ENCODE assay signal across 8 cellular contexts in the genomic region with DNA sequence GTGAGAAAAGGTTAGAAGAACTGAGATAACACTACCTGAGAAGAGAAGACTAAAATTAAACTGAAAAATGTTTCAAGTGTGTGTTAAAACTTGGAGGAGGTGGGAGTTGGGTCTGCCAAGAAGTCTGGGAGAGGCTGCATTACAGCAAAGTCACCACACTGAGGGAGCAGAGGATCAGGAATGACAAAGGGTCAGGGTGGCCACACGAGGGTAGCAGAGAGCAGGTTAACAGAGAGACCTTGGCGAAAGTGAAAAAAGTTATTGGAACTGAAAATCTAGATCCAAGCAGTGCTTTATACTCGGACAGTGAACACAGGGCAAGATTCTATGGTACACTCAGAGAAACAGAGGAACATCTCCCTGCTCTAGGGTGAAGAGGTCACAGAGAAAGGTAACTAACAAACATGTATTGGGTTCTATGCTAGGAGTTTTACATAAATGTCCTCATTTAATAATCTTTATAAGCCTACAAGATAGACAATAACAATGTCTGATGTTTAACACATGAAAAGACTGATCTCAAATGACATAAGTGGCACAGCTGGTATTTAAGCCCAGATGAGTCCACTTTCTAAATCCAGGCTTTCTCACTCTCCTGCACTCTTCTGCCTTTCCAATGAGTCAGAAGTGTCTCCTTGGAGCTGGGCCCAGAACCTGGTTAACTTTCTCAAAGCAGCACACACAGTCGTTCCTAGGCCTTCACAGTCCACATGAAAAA. TPM values are rescaled to one million over a fixed set of nuclear protein-coding genes. Genes with fewer than 3 reads are reported as not detected.
DNase-seq lines count a peak whose midpoint lies in the region; ATAC-seq, FAIRE-seq and TF ChIP-seq lines count a peak whose summit lies in the region.

No MANE protein-coding gene starts in this region.

- H3K23me2 ChIP-seq in H1 (ENCODE audit: low read depth, low read length): no peaks in the 10 kb centered on the region

- no peak overlapping the region for H3K4me3 ChIP-seq in H1 (ENCODE audit: extremely low read depth in 1 of 4, insufficient read depth in 2 of 4, low read depth in 3 of 4, low read length in 4 of 4)
- no peak overlapping the region for H3K4me3 ChIP-seq in mucosa of descending colon

- no peak overlapping the region for H3K4me3 Mint-ChIP-seq in activated CD8-positive, alpha-beta T cell treated with anti-CD3 and anti-CD28 coated beads for 36 hours

- CTCF ChIA-PET in activated CD8-positive, alpha-beta T cell treated with anti-CD3 and anti-CD28 coated beads for 36 hours (lab: Charles Lee): interaction anchor here (0.8 to 4.7 kb wide), 14 partner anchors 12 to 732 kb away, joined by 3 to 122 read pairs (median 4); no protein-coding TSS in a partner anchor
- CTCF ChIA-PET in H1 (lab: Charles Lee; ENCODE audit: partially characterized antibody): interaction anchor here (0.7 to 12.4 kb wide), 26 partner anchors 9 to 673 kb away, joined by 3 to 367 read pairs (median 4); a partner anchor contains a TSS

- POLR2A ChIA-PET in activated CD8-positive, alpha-beta T cell treated with anti-CD3 and anti-CD28 coated beads for 36 hours (lab: Charles Lee): no interaction called here
- POLR2A ChIA-PET in H1 (lab: Charles Lee; ENCODE audit: partially characterized antibody): interaction anchor here (0.7 to 1.6 kb wide), 3 partner anchors 35 to 50 kb away, joined by 3 to 4 read pairs (median 4); no protein-coding TSS in a partner anchor

- H2AK5ac ChIP-seq in H1 (ENCODE audit: low read depth, low read length): no peak overlapping the region

- no peak overlapping the region for H4K91ac ChIP-seq in H1 (replicated peaks; ENCODE audit: insufficient read length, low read length)

- H3K9me3 ChIP-seq in H1 (ENCODE audit: insufficient read depth in 2 of 2, low read depth in 1 of 2, low read length in 1 of 2): 0 out of 4 replicates have a peak, but pooled peaks cover 0 to 3% of the 10 kb centered on the region in 2 experiments
- no peaks in the 10 kb centered on the region for H3K9me3 ChIP-seq in mucosa of descending colon

- H3K27me3 ChIP-seq in H1 (replicated peaks in 1 of 4; ENCODE audit: control insufficient read depth in 3 of 4, extremely low read depth in 1 of 4, insufficient read depth in 3 of 4, low read length in 3 of 4): no peaks in the 10 kb centered on the region

- peaks cover 4% of the 10 kb centered on the region for H3K4me1 Mint-ChIP-seq in activated CD8-positive, alpha-beta T cell treated with anti-CD3 and anti-CD28 coated beads for 36 hours (ENCODE audit: low read depth)

- H3K36me3 ChIP-seq in H1 (ENCODE audit: control insufficient read depth in 2 of 4, insufficient read depth in 4 of 4, low read length in 3 of 4) (no peaks in the 10 kb centered on the region), mucosa of descending colon (ENCODE audit: low read depth) (no peaks in the 10 kb centered on the region)

- no peaks in the 10 kb centered on the region for H3K79me1 ChIP-seq in H1 (ENCODE audit: low read depth, low read length)

- no peak overlapping the region for H3K27ac ChIP-seq in H1 (ENCODE audit: low read depth, low read length)

- no peak overlapping the region; the same call in 1 of the 2 replicates for H4K8ac ChIP-seq in H1 (ENCODE audit: extremely low read depth, insufficient read depth, low read length)

- H4K20me1 ChIP-seq in H1 (replicated peaks in 1 of 2; ENCODE audit: control insufficient read depth in 1 of 2, insufficient read depth in 2 of 2, low read length in 2 of 2): no peaks in the 10 kb centered on the region

- no peak overlapping the region for H4K5ac ChIP-seq in H1 (ENCODE audit: insufficient read length, low read depth, low read length)

- H3K14ac ChIP-seq in H1 (ENCODE audit: insufficient read length): no peak overlapping the region

- in situ Hi-C loops in Caki2 (cut with HindIII; ENCODE audit: low pct_unique_long_range_greater_than_20kb, low sequenced_read_pairs): no loop called here

- H2BK20ac ChIP-seq in H1 (ENCODE audit: low read length): no peak overlapping the region

- ATAC-seq in GM19452 (IDR thresholded peaks at IDR 0.05; ENCODE audit: unreplicated experiment): peak; percentile 88
- peak; percentile 94 for ATAC-seq in HG03521 (IDR thresholded peaks at IDR 0.05; ENCODE audit: unreplicated experiment)
- ATAC-seq in activated CD8-positive, alpha-beta T cell treated with anti-CD3 and anti-CD28 coated beads for 36 hours: peak; percentile 80
- ATAC-seq in mucosa of descending colon: peak; percentile 94

- H3K36me3 Mint-ChIP-seq in activated CD8-positive, alpha-beta T cell treated with anti-CD3 and anti-CD28 coated beads for 36 hours (ENCODE audit: low read depth): no peaks in the 10 kb centered on the region

- H3K4me2 ChIP-seq in H1 (ENCODE audit: insufficient read depth in 1 of 2, low read depth in 2 of 2, low read length in 2 of 2): no peak overlapping the region

- peak; percentile 100 for TF ChIP-seq RAD21 in H1 (IDR thresholded peaks at IDR 0.05 in 1 of 2, conservative IDR thresholded peaks at IDR 0.05 in 1 of 2; ENCODE audit: low read depth in 2 of 2, low read length in 2 of 2)

- no peak for TF ChIP-seq EP300 in H1 (IDR thresholded peaks at IDR 0.05; ENCODE audit: borderline replicate concordance in 1 of 2, low read depth in 2 of 2, low read length in 2 of 2)

- peak; percentile 91 for FAIRE-seq in H1 (lab: Jason Lieb, UNC)

- H3K4ac ChIP-seq in H1 (replicated peaks; ENCODE audit: insufficient read length, low read depth, low read length): no peak overlapping the region

- H3K4me1 ChIP-seq in H1 (replicated peaks in 1 of 4; ENCODE audit: control insufficient read depth in 3 of 4, insufficient read depth in 4 of 4, low read length in 3 of 4) (peaks cover 0 to 4% (median 1%) of the 10 kb centered on the region in 4 experiments; a peak in 2 of 7 replicates), mucosa of descending colon (ENCODE audit: low read depth) (no peaks in the 10 kb centered on the region)

- no peak for TF ChIP-seq POLR2A in H1 (IDR thresholded peaks at IDR 0.05; ENCODE audit: control extremely low read depth in 1 of 2, low read depth in 2 of 2, low read length in 2 of 2)

- 35% methylated on average over 4 of the region's 4 CpGs; no CpG with 5 or more reads in 1 of the 2 experiments for WGBS in H1 (ENCODE audit: extremely low coverage in 1 of 2, insufficient coverage in 1 of 2, insufficient read length in 1 of 2, insufficient replicate concordance in 2 of 2, low coverage in 1 of 2, low lambda C conversion rate in 2 of 2, missing lambda C conversion rate in 1 of 2), 2 experiments

- no peak overlapping the region for H2BK15ac ChIP-seq in H1 (ENCODE audit: low read length)

- H2BK5ac ChIP-seq in H1 (ENCODE audit: low read depth, low read length): no peak overlapping the region

- DNase-seq in Caki2 (ENCODE audit: low read depth) (peak; percentile 62), NCI-H82 treated with DMSO at 0.1 percent for 48 hours (lab: John Stamatoyannopoulos, UW; ENCODE audit: unreplicated experiment) (peak; percentile 77), H1 (ENCODE audit: low read depth in 1 of 2, low spot score in 2 of 2) (peak in 1 of 2 experiments; percentile 82), mucosa of descending colon (peak in 2 of 3 donors; percentile 54 to 70)
- DNase-seq in activated CD8-positive, alpha-beta T cell treated with anti-CD3 and anti-CD28 coated beads for 36 hours: peak; percentile 68
- DNase-seq in stimulated activated CD8-positive, alpha-beta memory T cell treated with anti-CD3 and anti-CD28 coated beads, Interleukin-4, amount 100 ng/mL, for 24 hours (ENCODE audit: low read depth): peak; percentile 42

- H3K27ac Mint-ChIP-seq in activated CD8-positive, alpha-beta T cell treated with anti-CD3 and anti-CD28 coated beads for 36 hours: no peak overlapping the region

- H3K27me3 Mint-ChIP-seq in activated CD8-positive, alpha-beta T cell treated with anti-CD3 and anti-CD28 coated beads for 36 hours: peaks cover 35% of the 10 kb centered on the region

- no peak overlapping the region for H2BK12ac ChIP-seq in H1 (ENCODE audit: low read depth, low read length)

- H2BK120ac ChIP-seq in H1 (replicated peaks; ENCODE audit: low read depth, low read length): no peak overlapping the region

- no peaks in the 10 kb centered on the region for H3K9me3 Mint-ChIP-seq in activated CD8-positive, alpha-beta T cell treated with anti-CD3 and anti-CD28 coated beads for 36 hours

- no peak overlapping the region for H3K23ac ChIP-seq in H1 (ENCODE audit: insufficient read length)

- no peak overlapping the region for H2AFZ ChIP-seq in H1 (ENCODE audit: low read length)

- H3K56ac ChIP-seq in H1 (replicated peaks; ENCODE audit: insufficient read length, low read depth, low read length): no peak overlapping the region

- intact Hi-C loops in activated CD8-positive, alpha-beta T cell treated with anti-CD3 and anti-CD28 coated beads for 36 hours (cut with micrococcal nuclease): loop anchor here (5.0 kb wide), 2 partner anchors 36 to 51 kb away; no protein-coding TSS in a partner anchor
- intact Hi-C loops in mucosa of descending colon (cut with DNase I, micrococcal nuclease): loop anchor here in 1 of 2 donors (5.0 kb wide), 2 partner anchors 36 to 51 kb away; no protein-coding TSS in a partner anchor

- no peaks in the 10 kb centered on the region for H3K79me2 ChIP-seq in H1 (ENCODE audit: control insufficient read depth in 1 of 2, insufficient read depth in 2 of 2, low read length in 2 of 2)

- H3K18ac ChIP-seq in H1 (ENCODE audit: extremely low read depth, low read length): no peak overlapping the region

- no peak overlapping the region for H3K9ac ChIP-seq in H1 (replicated peaks in 1 of 4; ENCODE audit: extremely low read depth in 1 of 4, low read depth in 3 of 4, low read length in 3 of 4)

- TF ChIP-seq CTCF in activated CD8-positive, alpha-beta T cell treated with anti-CD3 and anti-CD28 coated beads for 36 hours (IDR thresholded peaks at IDR 0.05): peak; percentile 95
- TF ChIP-seq CTCF in H1 (IDR thresholded peaks at IDR 0.05; ENCODE audit: control extremely low read depth in 1 of 3, insufficient read depth in 1 of 3, low read depth in 1 of 3, low read length in 3 of 3): peak; percentile 96 to 100 (median 100)
- TF ChIP-seq CTCF in mucosa of descending colon (IDR thresholded peaks at IDR 0.05): peak; percentile 75

RNA-seq across cellular contexts. Expression of a gene that starts 10.3 kb away (rescaled TPM):
- 0.07 TPM in 1 of 2 replicates, not detected in the other for total RNA-seq in Caki2 (2014; rRNA removed; shearing (Covaris generic); ENCODE audit: low replicate concordance)
- not detected for total RNA-seq in activated CD8-positive, alpha-beta T cell treated with anti-CD3 and anti-CD28 coated beads for 36 hours
- total RNA-seq in H1 (2021; fragmentation: NEBNext Ultra II Directional; extraction: Animal tissue kit (Norgen Biotek cat#: 25700)): 8.3 and 8.9 TPM in 2 replicates
- polyA plus RNA-seq in H1 (2011; rRNA removed): 8.0 and 8.5 TPM in 2 replicates
- 8.1 TPM for polyA plus RNA-seq in H1 (2011; cell fraction: cytosol; rRNA removed)
- 14.4 TPM for polyA plus RNA-seq in H1 (2011; cell fraction: nucleus; rRNA removed)
- 6.9 to 12.6 TPM (median 10.8 TPM) in 4 replicates for polyA plus RNA-seq in H1 (2012, experiment 1 of 2)
- 6.8 TPM for polyA plus RNA-seq in H1 (2012, experiment 2 of 2)
- 4.3 TPM for polyA plus RNA-seq in H1 (2013, experiment 1 of 2)
- polyA plus RNA-seq in H1 (2013, experiment 2 of 2): 4.5 TPM
- polyA minus RNA-seq in H1 (2011; rRNA and poly(A)+ RNA removed): 9.8 and 10.1 TPM in 2 replicates
- polyA minus RNA-seq in H1 (2011; cell fraction: cytosol; rRNA and poly(A)+ RNA removed): 5.8 TPM
- 4.6 TPM for polyA minus RNA-seq in H1 (2011; cell fraction: nucleus; rRNA and poly(A)+ RNA removed)
- 10 to 100 TPM in 2 of 3 donors, 1 to 10 TPM in 1; 2.7 to 23.3 (median 10.3) TPM for total RNA-seq in mucosa of descending colon

RNA-seq across cellular contexts. Expression of a gene that starts 43.5 kb away (rescaled TPM):
- not detected in 2 replicates for total RNA-seq in Caki2 (2014; rRNA removed; shearing (Covaris generic); ENCODE audit: low replicate concordance)
- total RNA-seq in activated CD8-positive, alpha-beta T cell treated with anti-CD3 and anti-CD28 coated beads for 36 hours: not detected
- 0.61 TPM in 2 replicates for total RNA-seq in H1 (2021; fragmentation: NEBNext Ultra II Directional; extraction: Animal tissue kit (Norgen Biotek cat#: 25700))
- 0.66 and 1.00 TPM in 2 replicates for polyA plus RNA-seq in H1 (2011; rRNA removed)
- 0.50 TPM for polyA plus RNA-seq in H1 (2011; cell fraction: cytosol; rRNA removed)
- 2.4 TPM for polyA plus RNA-seq in H1 (2011; cell fraction: nucleus; rRNA removed)
- 0.92 to 1.3 TPM (median 1.2 TPM) in 4 replicates for polyA plus RNA-seq in H1 (2012, experiment 1 of 2)
- polyA plus RNA-seq in H1 (2012, experiment 2 of 2): 0.84 TPM
- polyA plus RNA-seq in H1 (2013, experiment 1 of 2): 0.57 TPM
- polyA plus RNA-seq in H1 (2013, experiment 2 of 2): 0.42 TPM
- 0.27 and 0.54 TPM in 2 replicates for polyA minus RNA-seq in H1 (2011; rRNA and poly(A)+ RNA removed)
- polyA minus RNA-seq in H1 (2011; cell fraction: cytosol; rRNA and poly(A)+ RNA removed): not detected
- polyA minus RNA-seq in H1 (2011; cell fraction: nucleus; rRNA and poly(A)+ RNA removed): 1.8 TPM
- 10 to 100 TPM; 19.5 to 30.4 (median 27.6) TPM for total RNA-seq in mucosa of descending colon

Comparison
In these comparisons a context has a peak if more than half of its experiments do, and no peak if none do; other contexts are left out.
1. RNA of a gene that starts 43.5 kb away (total RNA-seq): 19.5 to 30.4 TPM in mucosa of descending colon; 0.61 TPM in H1, not detected in Caki2 and not detected in activated CD8-positive, alpha-beta T cell treated with anti-CD3 and anti-CD28 coated beads for 36 hours; every median in the first group is over 10 times any median in the second.
2. Peak in every context shown above with its lines, with median percentiles within 50 percentile points of each other: ATAC-seq and CTCF ChIP-seq.